Comparison of ENCODE assay signal across 25 cellular contexts in the genomic region with DNA sequence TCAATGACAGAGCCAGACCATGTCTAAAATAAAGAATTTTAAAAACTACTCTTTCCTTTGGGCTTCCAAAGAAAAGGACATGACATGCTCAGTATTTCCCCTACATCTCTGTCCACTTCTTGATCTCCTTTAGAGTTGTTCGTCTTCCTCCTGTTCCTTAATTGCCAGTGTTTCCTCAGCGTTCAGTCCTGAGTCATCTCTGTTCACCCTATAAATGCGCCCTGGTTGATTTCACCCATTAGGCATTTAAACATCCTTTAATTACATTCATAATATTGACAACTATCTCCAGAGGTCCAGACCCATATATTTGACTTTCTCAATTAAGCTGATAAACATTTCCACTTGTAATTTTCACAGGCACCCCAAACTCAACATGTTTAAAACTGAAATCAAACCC.
DNase-seq lines count a peak whose midpoint lies in the region; ATAC-seq and TF ChIP-seq lines count a peak whose summit lies in the region.
"Had no signal": no experiment of that assay in that cellular context is flagged by ENCODE, and none has a peak within 500 bp of the region (broad histone marks: within the 10 kb centered on the region; RNA-seq: fewer than 3 reads in every experiment).

No MANE protein-coding gene starts in this region.

- no peaks in the 10 kb centered on the region for H3K27me3 ChIP-seq in Loucy (ENCODE audit: insufficient read depth, low read length, poor library complexity, severe bottlenecking)
- H3K27me3 ChIP-seq: cardiac muscle cell had no signal

- H3K4me3 Mint-ChIP-seq in activated T-cell treated with anti-CD3 and anti-CD28 coated beads, Interleukin-2, amount 50 U/mL, for 72 hours = peak overlapping the region in 1 of 2 donors; percentile 13
- peak overlapping the region; percentile 8 for H3K4me3 Mint-ChIP-seq in central memory CD8-positive, alpha-beta T cell
- no peak overlapping the region for H3K4me3 Mint-ChIP-seq in stimulated activated effector memory CD8-positive, alpha-beta T cell treated with anti-CD3 and anti-CD28 coated beads, Interleukin-12 subunit alpha, Interleukin-12 subunit beta, amount 100 ng/mL, for 72 hours
- H3K4me3 Mint-ChIP-seq: activated CD8-positive, alpha-beta memory T cell treated with anti-CD3 and anti-CD28 coated beads, Interleukin-2, amount 10 ng/mL, durations not matched to agents 7 days and 5 days had no signal

- peaks cover 3 to 8% of the 10 kb centered on the region in 2 donors for H3K36me3 Mint-ChIP-seq in activated T-cell treated with anti-CD3 and anti-CD28 coated beads, Interleukin-2, amount 50 U/mL, for 72 hours (ENCODE audit: insufficient read depth in 2 of 2)
- H3K36me3 Mint-ChIP-seq in central memory CD8-positive, alpha-beta T cell (ENCODE audit: insufficient read depth) = peaks cover 7% of the 10 kb centered on the region
- H3K36me3 Mint-ChIP-seq in stimulated activated effector memory CD8-positive, alpha-beta T cell treated with anti-CD3 and anti-CD28 coated beads, Interleukin-12 subunit alpha, Interleukin-12 subunit beta, amount 100 ng/mL, for 72 hours = peaks cover 14% of the 10 kb centered on the region

- H3K27me3 Mint-ChIP-seq in activated T-cell treated with anti-CD3 and anti-CD28 coated beads, Interleukin-2, amount 50 U/mL, for 72 hours (ENCODE audit: low read depth) = no peaks in the 10 kb centered on the region
- H3K27me3 Mint-ChIP-seq in central memory CD8-positive, alpha-beta T cell = no peaks in the 10 kb centered on the region
- H3K27me3 Mint-ChIP-seq: activated CD8-positive, alpha-beta memory T cell treated with anti-CD3 and anti-CD28 coated beads, Interleukin-2, amount 10 ng/mL, durations not matched to agents 7 days and 5 days had no signal

- H2AFZ ChIP-seq in Loucy (ENCODE audit: low read length) = no peak overlapping the region

- no peak for TF ChIP-seq CTCF in Loucy (conservative IDR thresholded peaks at IDR 0.05; ENCODE audit: low read length)

- H3K9me3 ChIP-seq in Loucy (ENCODE audit: insufficient read depth, low read depth, low read length) = no peaks in the 10 kb centered on the region
- H3K9me3 ChIP-seq: lower lobe of right lung, SK-N-SH had no signal

- H3K4me2 ChIP-seq in Loucy (ENCODE audit: low read depth, low read length, poor library complexity, severe bottlenecking) = peak overlapping the region; percentile 13
- H3K4me2 ChIP-seq: SK-N-SH had no signal

- no peaks in the 10 kb centered on the region for H3K36me3 ChIP-seq in Loucy (ENCODE audit: insufficient read depth, low read length)
- H3K36me3 ChIP-seq: cardiac muscle cell, lower lobe of right lung had no signal

- H3K79me2 ChIP-seq in Loucy (ENCODE audit: insufficient read depth, low read length) = peaks cover 95% of the 10 kb centered on the region

- H3K4me1 Mint-ChIP-seq in activated T-cell treated with anti-CD3 and anti-CD28 coated beads, Interleukin-2, amount 50 U/mL, for 72 hours (ENCODE audit: low read depth) = peaks cover 89% of the 10 kb centered on the region
- peaks cover 89% of the 10 kb centered on the region for H3K4me1 Mint-ChIP-seq in central memory CD8-positive, alpha-beta T cell
- peaks cover 87% of the 10 kb centered on the region for H3K4me1 Mint-ChIP-seq in stimulated activated effector memory CD8-positive, alpha-beta T cell treated with anti-CD3 and anti-CD28 coated beads, Interleukin-12 subunit alpha, Interleukin-12 subunit beta, amount 100 ng/mL, for 72 hours

- H3K27ac Mint-ChIP-seq in activated T-cell treated with anti-CD3 and anti-CD28 coated beads, Interleukin-2, amount 50 U/mL, for 72 hours = peak overlapping the region; percentile 64
- peak overlapping the region; percentile 75 for H3K27ac Mint-ChIP-seq in central memory CD8-positive, alpha-beta T cell (ENCODE audit: low read depth)
- H3K27ac Mint-ChIP-seq in stimulated activated effector memory CD8-positive, alpha-beta T cell treated with anti-CD3 and anti-CD28 coated beads, Interleukin-12 subunit alpha, Interleukin-12 subunit beta, amount 100 ng/mL, for 72 hours = peak overlapping the region; percentile 91
- H3K27ac Mint-ChIP-seq: activated CD8-positive, alpha-beta memory T cell treated with anti-CD3 and anti-CD28 coated beads, Interleukin-2, amount 10 ng/mL, durations not matched to agents 7 days and 5 days had no signal

- H3K9me2 ChIP-seq in Loucy (replicated peaks; ENCODE audit: low read depth, low read length) = no peaks in the 10 kb centered on the region
- H3K9me2 ChIP-seq: SK-N-SH had no signal

- ATAC-seq in activated T-cell treated with anti-CD3 and anti-CD28 coated beads, Interleukin-2, amount 50 U/mL, for 72 hours (replicated peaks in 1 of 2) = no peak
- ATAC-seq in central memory CD8-positive, alpha-beta T cell (replicated peaks; ENCODE audit: extremely low read depth, poor library complexity, severe bottlenecking) = no peak
- no peak for ATAC-seq in stimulated activated effector memory CD8-positive, alpha-beta T cell treated with anti-CD3 and anti-CD28 coated beads, Interleukin-12 subunit alpha, Interleukin-12 subunit beta, amount 100 ng/mL, for 72 hours
- ATAC-seq in HG03135 (IDR thresholded peaks at IDR 0.05; ENCODE audit: unreplicated experiment) = no peak
- ATAC-seq: activated CD8-positive, alpha-beta memory T cell treated with anti-CD3 and anti-CD28 coated beads, Interleukin-2, amount 10 ng/mL, durations not matched to agents 7 days and 5 days; K562; lower lobe of right lung had no signal

- no peaks in the 10 kb centered on the region for H3F3A ChIP-seq in Loucy (ENCODE audit: low read depth)

- DNase-seq in activated T-cell treated with anti-CD3 and anti-CD28 coated beads, Interleukin-2, amount 50 U/mL, for 72 hours = no peak
- DNase-seq in activated T-cell treated with anti-CD3 and anti-CD28 coated beads for 4 hours (no peak), DMS114 treated with DMSO at 0.1 percent for 48 hours (lab: John Stamatoyannopoulos, UW; ENCODE audit: unreplicated experiment) (no peak), NCI-H2029 (lab: John Stamatoyannopoulos, UW) (no peak)
- no peak for DNase-seq in central memory CD8-positive, alpha-beta T cell (ENCODE audit: low spot score in 2 of 2)
- DNase-seq in stimulated activated effector memory CD8-positive, alpha-beta T cell treated with anti-CD3 and anti-CD28 coated beads, Interleukin-12 subunit alpha, Interleukin-12 subunit beta, amount 100 ng/mL, for 72 hours (ENCODE audit: low spot score in 2 of 2) = no peak
- DNase-seq: activated CD4-positive, CD25-positive, alpha-beta regulatory T cell treated with anti-CD3 and anti-CD28 coated beads, Interleukin-2, amount 50 U/mL, for 72 hours; activated CD8-positive, alpha-beta memory T cell treated with anti-CD3 and anti-CD28 coated beads, Interleukin-2, amount 10 ng/mL, durations not matched to agents 7 days and 5 days; activated effector memory CD4-positive, alpha-beta T cell treated with Interleukin-2 at 50 U/mL for 16 hours; amygdala; erythroblast; GF-D8; lower lobe of right lung; NCI-H1048; NCI-H2029 treated with DMSO at 0.1 percent for 48 hours; NCI-H446; RPMI8226; SK-N-SH; stimulated activated CD4-positive, alpha-beta T cell treated with anti-CD3 and anti-CD28 coated beads, Interleukin-12 subunit alpha, Interleukin-12 subunit beta, amount 100 ng/mL, for 4 hours; stimulated activated CD8-positive, alpha-beta memory T cell treated with anti-CD3 and anti-CD28 coated beads, Interleukin-4, amount 100 ng/mL, for 48 hours; substantia nigra had no signal

- no peak overlapping the region for H3K9ac ChIP-seq in Loucy (ENCODE audit: low read depth, low read length, poor library complexity, severe bottlenecking)
- H3K9ac ChIP-seq: SK-N-SH had no signal

- no peak overlapping the region for H3K4me3 ChIP-seq in Loucy (ENCODE audit: low read length, poor library complexity, severe bottlenecking)
- H3K4me3 ChIP-seq: cardiac muscle cell, K562, lower lobe of right lung had no signal

- H3K9me3 Mint-ChIP-seq in activated T-cell treated with anti-CD3 and anti-CD28 coated beads, Interleukin-2, amount 50 U/mL, for 72 hours = no peaks in the 10 kb centered on the region
- no peaks in the 10 kb centered on the region for H3K9me3 Mint-ChIP-seq in central memory CD8-positive, alpha-beta T cell
- H3K9me3 Mint-ChIP-seq in stimulated activated effector memory CD8-positive, alpha-beta T cell treated with anti-CD3 and anti-CD28 coated beads, Interleukin-12 subunit alpha, Interleukin-12 subunit beta, amount 100 ng/mL, for 72 hours = no peaks in the 10 kb centered on the region

- peaks cover 8% of the 10 kb centered on the region for H4K20me1 ChIP-seq in Loucy (ENCODE audit: insufficient read depth, low read length, poor library complexity, severe bottlenecking)

- H3K4me1 ChIP-seq in Loucy (ENCODE audit: insufficient read depth, low read length, poor library complexity, severe bottlenecking) = peaks cover 82% of the 10 kb centered on the region
